ENCODE assay signal across 9 cellular contexts in genomic region chr4:123304151-123305021, GRCh38.
DNase-seq lines count a peak whose midpoint lies in the region; ATAC-seq, FAIRE-seq and TF ChIP-seq lines count a peak whose summit lies in the region.
"Had no signal": no experiment of that assay in that cellular context is flagged by ENCODE, and none has a peak within 500 bp of the region (broad histone marks: within the 10 kb centered on the region; RNA-seq: fewer than 3 reads in every experiment).

No MANE protein-coding gene starts in this region.

- ATAC-seq in GM23338 (peak; percentile 97), GM18870 (IDR thresholded peaks at IDR 0.05; ENCODE audit: unreplicated experiment) (no peak)
- no peak for ATAC-seq in activated T-helper 17 cell treated with anti-CD3 and anti-CD28 coated beads, Interleukin-2, amount 50 U/mL, for 72 hours (replicated peaks)

- FAIRE-seq in GM12891 (lab: Jason Lieb, UNC) = peak; percentile 81

- H4K20me1 ChIP-seq in GM23338 (replicated peaks; ENCODE audit: insufficient read depth) = no peaks in the 10 kb centered on the region

- H3F3A ChIP-seq in GM23338 (replicated peaks; ENCODE audit: low read depth) = peaks cover 5% of the 10 kb centered on the region; the same call in 1 of the 2 replicates

- peak overlapping the region; percentile 10; the same call in 2 of the 3 replicates for H3K4me3 Mint-ChIP-seq in GM23338
- no peak overlapping the region for H3K4me3 Mint-ChIP-seq in activated T-helper 17 cell treated with anti-CD3 and anti-CD28 coated beads, Interleukin-2, amount 50 U/mL, for 72 hours

- H3K36me3 ChIP-seq in GM23338 (ENCODE audit: insufficient read depth) = no peaks in the 10 kb centered on the region
- no peaks in the 10 kb centered on the region for H3K36me3 ChIP-seq in iPS DF 6.9 (ENCODE audit: control insufficient read depth, insufficient read depth, low read length)
- H3K36me3 ChIP-seq: neutrophil had no signal

- no peaks in the 10 kb centered on the region for H3K79me2 ChIP-seq in GM23338 (replicated peaks; ENCODE audit: insufficient read depth)

- H3K27ac ChIP-seq in GM23338 (ENCODE audit: low read depth) = peak overlapping the region; percentile 17; the same call in 1 of the 2 replicates
- no peak overlapping the region for H3K27ac ChIP-seq in iPS DF 6.9 (ENCODE audit: low read length)
- H3K27ac ChIP-seq: neutrophil had no signal

- no peak for TF ChIP-seq POLR2A in GM12891 (IDR thresholded peaks at IDR 0.05; ENCODE audit: low read depth, low read length)

- no peaks in the 10 kb centered on the region for H3K27me3 ChIP-seq in GM23338 (ENCODE audit: insufficient read depth)
- no peaks in the 10 kb centered on the region for H3K27me3 ChIP-seq in iPS DF 6.9 (ENCODE audit: control insufficient read depth, insufficient read depth, low read length)
- H3K27me3 ChIP-seq: neutrophil had no signal

- peaks cover 8% of the 10 kb centered on the region for H3K27me3 Mint-ChIP-seq in GM23338 (ENCODE audit: insufficient read depth, low read depth, poor library complexity)
- no peaks in the 10 kb centered on the region for H3K27me3 Mint-ChIP-seq in activated T-helper 17 cell treated with anti-CD3 and anti-CD28 coated beads, Interleukin-2, amount 50 U/mL, for 72 hours

- peak overlapping the region; percentile 11; the same call in 1 of the 2 replicates for H3K27ac Mint-ChIP-seq in GM23338
- no peak overlapping the region for H3K27ac Mint-ChIP-seq in activated T-helper 17 cell treated with anti-CD3 and anti-CD28 coated beads, Interleukin-2, amount 50 U/mL, for 72 hours

- no peak for DNase-seq in GM12891 (ENCODE audit: insufficient read length, low spot score)
- peak; percentile 91 for DNase-seq in GM23338 (ENCODE audit: low spot score)
- peak; percentile 93 for DNase-seq in NCI-H345 (lab: John Stamatoyannopoulos, UW)
- DNase-seq in iPS DF 6.9 (ENCODE audit: low read depth, low spot score) = peak; percentile 64
- DNase-seq in inferior parietal cortex (ENCODE audit: extremely low spot score) = no peak
- DNase-seq in GM19240 (ENCODE audit: insufficient read length, low spot score) = no peak

- H2AFZ ChIP-seq in GM23338 = no peak overlapping the region

- 0 out of 2 replicates have a peak, but pooled peaks cover 5% of the 10 kb centered on the region for H3K9me2 ChIP-seq in GM23338 (ENCODE audit: insufficient read depth)

- H3K9me3 Mint-ChIP-seq in GM23338 = peaks cover 8% of the 10 kb centered on the region; the same call in 2 of the 3 replicates
- no peaks in the 10 kb centered on the region for H3K9me3 Mint-ChIP-seq in activated T-helper 17 cell treated with anti-CD3 and anti-CD28 coated beads, Interleukin-2, amount 50 U/mL, for 72 hours

- H3K4me1 Mint-ChIP-seq in GM23338 = peaks cover 45% of the 10 kb centered on the region
- no peaks in the 10 kb centered on the region for H3K4me1 Mint-ChIP-seq in activated T-helper 17 cell treated with anti-CD3 and anti-CD28 coated beads, Interleukin-2, amount 50 U/mL, for 72 hours

- peaks cover 12% of the 10 kb centered on the region for H3K36me3 Mint-ChIP-seq in GM23338 (ENCODE audit: low read depth)
- H3K36me3 Mint-ChIP-seq in activated T-helper 17 cell treated with anti-CD3 and anti-CD28 coated beads, Interleukin-2, amount 50 U/mL, for 72 hours (ENCODE audit: low read depth) = peaks cover 7% of the 10 kb centered on the region

- peak overlapping the region; percentile 30 for H3K4me2 ChIP-seq in GM23338

- WGBS in iPS DF 6.9 (ENCODE audit: insufficient coverage, insufficient read length) = no CpG with 5 or more reads among the region's 17 CpGs

- no peak overlapping the region for H3K4me3 ChIP-seq in GM23338
- H3K4me3 ChIP-seq in iPS DF 6.9 (ENCODE audit: low read length) = no peak overlapping the region

- peaks cover 29% of the 10 kb centered on the region for H3K4me1 ChIP-seq in GM23338 (ENCODE audit: insufficient read depth)
- 0 out of 2 replicates have a peak, but pooled peaks cover 1% of the 10 kb centered on the region for H3K4me1 ChIP-seq in iPS DF 6.9 (ENCODE audit: control insufficient read depth, insufficient read depth, low read length)

- H3K9me3 ChIP-seq in iPS DF 6.9 (ENCODE audit: control insufficient read depth, insufficient read depth, low read length) = no peaks in the 10 kb centered on the region
- H3K9me3 ChIP-seq: neutrophil had no signal

- TF ChIP-seq CTCF in GM23338 (conservative IDR thresholded peaks at IDR 0.05; ENCODE audit: low read depth in 2 of 2) = peak; percentile 15 to 34; a peak in 2 of 4 replicates

TF ChIP-seq in GM12891, 5 proteins besides CTCF, POLR2A, EP300 and RAD21:
- TF ChIP-seq POLR2AphosphoS5 (IDR thresholded peaks at IDR 0.05; ENCODE audit: low read depth, low read length) = no peak
- TF ChIP-seq POU2F2 (IDR thresholded peaks at IDR 0.05; ENCODE audit: low read depth, low read length) = no peak
- no peak for TF ChIP-seq SPI1 (IDR thresholded peaks at IDR 0.05; ENCODE audit: low read depth, low read length)
- no peak for TF ChIP-seq TAF1 (IDR thresholded peaks at IDR 0.05; ENCODE audit: low read depth, low read length)
- no peak for TF ChIP-seq PAX5 (IDR thresholded peaks at IDR 0.05; ENCODE audit: insufficient read depth, low read length, severe bottlenecking)

TF ChIP-seq in GM23338, 12 proteins besides CTCF, POLR2A, EP300 and RAD21:
- peak; percentile 34; the same call in 1 of the 2 replicates for TF ChIP-seq NANOG (IDR thresholded peaks at IDR 0.05; ENCODE audit: borderline replicate concordance)
- peak; percentile 89 for TF ChIP-seq ZNF462 (CRISPR knock-in tag; IDR thresholded peaks at IDR 0.05)
- no peak for TF ChIP-seq STAT1 (IDR thresholded peaks at IDR 0.05; ENCODE audit: unreplicated experiment)
- TF ChIP-seq CREB1 (CRISPR knock-in tag; IDR thresholded peaks at IDR 0.05; ENCODE audit: low read depth) = peak; percentile 17; the same call in 1 of the 2 replicates
- TF ChIP-seq ZNF114 (CRISPR knock-in tag; IDR thresholded peaks at IDR 0.05) = peak; percentile 77; the same call in 1 of the 2 replicates

Comparison
In these comparisons a context has a peak if more than half of its experiments do, and no peak if none do; other contexts are left out.
1. DNase-seq: peak in GM23338 (single experiment), NCI-H345 (single experiment) and iPS DF 6.9 (single experiment); none in GM12891 (single experiment), inferior parietal cortex (single experiment) and GM19240 (single experiment).